ENCODE assay signal across 11 cellular contexts in genomic region chr12:124679533-124680371, GRCh38.
DNase-seq lines count a peak whose midpoint lies in the region; ATAC-seq, FAIRE-seq and TF ChIP-seq lines count a peak whose summit lies in the region.
"Had no signal": no experiment of that assay in that cellular context is flagged by ENCODE, and none has a peak within 500 bp of the region (broad histone marks: within the 10 kb centered on the region; RNA-seq: fewer than 3 reads in every experiment).

No MANE protein-coding gene starts in this region.

- H3K36me3 ChIP-seq in HEK293 (ENCODE audit: control insufficient read depth in 2 of 2, insufficient read depth in 1 of 2, low read length in 2 of 2), result no peaks in the 10 kb centered on the region
- H3K36me3 ChIP-seq in K562 (ENCODE audit: control insufficient read depth, insufficient read depth, low read length), result no peaks in the 10 kb centered on the region
- H3K36me3 ChIP-seq in HepG2 (replicated peaks in 1 of 2; ENCODE audit: control insufficient read depth in 1 of 2, insufficient read depth in 2 of 2, low read length in 2 of 2), result no peaks in the 10 kb centered on the region
- no peaks in the 10 kb centered on the region for H3K36me3 ChIP-seq in subcutaneous abdominal adipose tissue (ENCODE audit: control insufficient read depth in 5 of 5, insufficient read depth in 5 of 5, low read length in 5 of 5)
- no peaks in the 10 kb centered on the region for H3K36me3 ChIP-seq in suprapubic skin

- H3K4me3 ChIP-seq in HEK293 (ENCODE audit: low read depth, low read length) (no peak overlapping the region), K562 (no peak overlapping the region), HepG2 (replicated peaks in 1 of 3; ENCODE audit: insufficient read depth in 1 of 3, low read depth in 2 of 3, low read length in 3 of 3) (peak overlapping the region; percentile 13 to 63 (median 28); a peak in 3 of 6 replicates), subcutaneous abdominal adipose tissue (ENCODE audit: low read depth in 1 of 5, low read length in 5 of 5) (no peak overlapping the region), suprapubic skin (no peak overlapping the region)

- 0 out of 4 replicates have a peak overlapping the region, but pooled peaks of 1 of the 2 experiments have one; percentile 38 for H3K9ac ChIP-seq in K562 (ENCODE audit: insufficient read depth in 1 of 2, low read depth in 2 of 2, low read length in 2 of 2)
- H3K9ac ChIP-seq in HepG2 (ENCODE audit: insufficient read depth, low read depth, low read length), result peak overlapping the region; percentile 32; the same call in 1 of the 2 replicates
- peak overlapping the region in 2 of 5 donors; percentile 8 to 60 for H3K9ac ChIP-seq in subcutaneous abdominal adipose tissue (ENCODE audit: low read length in 5 of 5)

- BruUV-seq in K562 (replicated peaks; lab: Mats Ljungman, UMichigan) (no TSS peak), HepG2 (replicated peaks; lab: Mats Ljungman, UMichigan) (no TSS peak)

- H2AFZ ChIP-seq in K562 (ENCODE audit: low read depth, low read length) (no peak overlapping the region), HepG2 (ENCODE audit: low read length) (peak overlapping the region; percentile 20)

- H3K4me2 ChIP-seq in K562 (ENCODE audit: insufficient read depth, low read length), result no peak overlapping the region
- H3K4me2 ChIP-seq in HepG2 (ENCODE audit: low read depth, low read length), result peak overlapping the region; percentile 81

- no peak overlapping the region for H3K27ac ChIP-seq in HEK293 (ENCODE audit: extremely low read depth, low read depth, low read length)
- H3K27ac ChIP-seq in K562 (ENCODE audit: extremely low read depth, low read depth, low read length), result no peak overlapping the region
- H3K27ac ChIP-seq in HepG2 (ENCODE audit: extremely low read length, insufficient read depth, low read length), result no peak overlapping the region
- peak overlapping the region; percentile 96 for H3K27ac ChIP-seq in subcutaneous abdominal adipose tissue (ENCODE audit: low read depth, low read length)
- no peak overlapping the region for H3K27ac ChIP-seq in suprapubic skin

- CTCF ChIA-PET in HEK293 (lab: Yijun Ruan, JAX), result interaction anchor here (0.6 kb wide), 2 partner anchors 61 to 87 kb away, joined by 3 read pairs; no protein-coding TSS in a partner anchor
- CTCF ChIA-PET in K562 (lab: Yijun Ruan, JAX; ENCODE audit: low intra/inter-chr PET ratio), result interaction anchor here (0.6 to 1.7 kb wide), 2 partner anchors 348 to 1476 kb away, joined by 4 to 5 read pairs; no protein-coding TSS in a partner anchor
- CTCF ChIA-PET in HepG2 (lab: Yijun Ruan, JAX; ENCODE audit: low intra/inter-chr PET ratio, low total read pairs), result no interaction called here

- H3K27me3 ChIP-seq in K562 (ENCODE audit: control insufficient read depth in 2 of 2, insufficient read depth in 2 of 2, low read length in 2 of 2), result peaks cover 0 to 19% of the 10 kb centered on the region in 2 experiments; a peak in 2 of 5 replicates
- H3K27me3 ChIP-seq in HepG2 (ENCODE audit: control insufficient read depth in 1 of 2, insufficient read depth in 2 of 2, low read length in 2 of 2), result peaks cover under 1 to 40% of the 10 kb centered on the region in 2 experiments
- no peaks in the 10 kb centered on the region for H3K27me3 ChIP-seq in subcutaneous abdominal adipose tissue (ENCODE audit: control insufficient read depth in 5 of 5, insufficient read depth in 4 of 5, low read length in 5 of 5)
- H3K27me3 ChIP-seq in suprapubic skin, result no peaks in the 10 kb centered on the region

- no peak for TF ChIP-seq CTCF in HEK293 (tag by site-specific recombination; IDR thresholded peaks at IDR 0.05)
- TF ChIP-seq CTCF in K562 (IDR thresholded peaks at IDR 0.05 in 2 of 3, conservative IDR thresholded peaks at IDR 0.05 in 1 of 3; ENCODE audit: insufficient read depth in 2 of 3, low read depth in 1 of 3, low read length in 3 of 3), result no peak
- TF ChIP-seq CTCF in HepG2 (CRISPR knock-in tag; IDR thresholded peaks at IDR 0.05), result no peak
- TF ChIP-seq CTCF in suprapubic skin (IDR thresholded peaks at IDR 0.05), result no peak

- H4K20me1 ChIP-seq in K562 (replicated peaks; ENCODE audit: control insufficient read depth, insufficient read depth, low read length) (no peaks in the 10 kb centered on the region; the same call in 1 of the 2 replicates), HepG2 (ENCODE audit: insufficient read depth, low read length) (no peaks in the 10 kb centered on the region)

- TF ChIP-seq RAD21 in K562 (CRISPR knock-in tag; conservative IDR thresholded peaks at IDR 0.05 in 1 of 2, IDR thresholded peaks at IDR 0.05 in 1 of 2) (no peak), HepG2 (CRISPR knock-in tag; IDR thresholded peaks at IDR 0.05) (no peak)

- H3K9me1 ChIP-seq in K562 (ENCODE audit: control insufficient read depth, insufficient read depth, low read length), result no peaks in the 10 kb centered on the region

- TF ChIP-seq POLR2A in K562 (conservative IDR thresholded peaks at IDR 0.05) (no peak), HepG2 (IDR thresholded peaks at IDR 0.05; ENCODE audit: insufficient read depth in 1 of 2, low read depth in 2 of 2, low read length in 2 of 2) (no peak), suprapubic skin (IDR thresholded peaks at IDR 0.05) (no peak)

- peak in 1 of 4 experiments; percentile 40 for DNase-seq in K562 (ENCODE audit: extremely low read depth in 1 of 4, low spot score in 3 of 4)
- DNase-seq in HepG2 (ENCODE audit: low spot score), result peak; percentile 51
- no peak for DNase-seq in suprapubic skin (ENCODE audit: low spot score in 2 of 2)
- DNase-seq in activated CD4-positive, alpha-beta T cell treated with anti-CD3 and anti-CD28 coated beads for 1 hour, result no peak
- DNase-seq: activated T-cell treated with anti-CD3 and anti-CD28 coated beads, Interleukin-2, amount 50 U/mL, for 4 hours; DMS53 had no signal

- no peak for TF ChIP-seq EP300 in K562 (IDR thresholded peaks at IDR 0.05; ENCODE audit: low read length)
- no peak for TF ChIP-seq EP300 in HepG2 (IDR thresholded peaks at IDR 0.05; ENCODE audit: low read depth in 2 of 2, low read length in 2 of 2)
- TF ChIP-seq EP300 in HepG2 (CRISPR knock-in tag; IDR thresholded peaks at IDR 0.05; ENCODE audit: borderline replicate concordance), result no peak
- no peak for TF ChIP-seq EP300 in suprapubic skin (IDR thresholded peaks at IDR 0.05)

- 41% methylated on average over 17 of the region's 17 CpGs for WGBS in K562 (ENCODE audit: insufficient coverage, low coverage, missing lambda C conversion rate)
- WGBS in HepG2 (ENCODE audit: low lambda C conversion rate), result 0% methylated on average over 8 of the region's 17 CpGs
- WGBS in suprapubic skin, result 72% methylated on average over 11 of the region's 17 CpGs

- no peaks in the 10 kb centered on the region for H3K4me1 ChIP-seq in HEK293 (ENCODE audit: control insufficient read depth, insufficient read depth, low read length)
- H3K4me1 ChIP-seq in K562 (replicated peaks in 1 of 2; ENCODE audit: control insufficient read depth in 2 of 2, insufficient read depth in 2 of 2, low read length in 2 of 2), result peaks cover 7 to 54% of the 10 kb centered on the region in 2 experiments
- H3K4me1 ChIP-seq in HepG2 (ENCODE audit: insufficient read depth, low read length), result peaks cover 79% of the 10 kb centered on the region
- H3K4me1 ChIP-seq in subcutaneous abdominal adipose tissue (ENCODE audit: control insufficient read depth in 5 of 5, insufficient read depth in 5 of 5, low read length in 5 of 5), result peaks cover 30 to 91% (median 87%) of the 10 kb centered on the region in 5 donors
- H3K4me1 ChIP-seq in suprapubic skin, result peaks cover 61% of the 10 kb centered on the region

- ATAC-seq in K562 (no peak), HepG2 (peak; percentile 78), GM19467 (IDR thresholded peaks at IDR 0.05; ENCODE audit: unreplicated experiment) (no peak), HG02870 (IDR thresholded peaks at IDR 0.05; ENCODE audit: unreplicated experiment) (no peak)
- ATAC-seq: activated T-cell treated with anti-CD3 and anti-CD28 coated beads, Interleukin-2, amount 50 U/mL, for 4 hours had no signal

- in situ Hi-C loops in K562 (cut with MboI), result no loop called here
- in situ Hi-C loops in HepG2 (cut with HindIII; ENCODE audit: extremely low pct_ligation_motif_present, low pct_unique_long_range_greater_than_20kb), result no loop called here

- H3K79me2 ChIP-seq in K562 (ENCODE audit: control insufficient read depth, insufficient read depth, low read length), result no peaks in the 10 kb centered on the region
- no peaks in the 10 kb centered on the region for H3K79me2 ChIP-seq in HepG2 (ENCODE audit: insufficient read depth, low read length)

- intact Hi-C loops in K562 (cut with micrococcal nuclease) (loop anchor here (2.0 to 10.0 kb wide), 4 partner anchors 71 to 355 kb away; no protein-coding TSS in a partner anchor), HepG2 (cut with micrococcal nuclease; ENCODE audit: unreplicated experiment) (loop anchor here (2.0 kb wide), 1 partner anchor 113 kb away; the partner anchor contains the start of gene NCOR2)

- POLR2A ChIA-PET in HEK293 (lab: Yijun Ruan, JAX) (no interaction called here), K562 (lab: Yijun Ruan, JAX) (interaction anchor here (0.6 to 0.7 kb wide), 2 partner anchors 13 to 255 kb away, joined by 3 read pairs; no protein-coding TSS in a partner anchor), HepG2 (lab: Yijun Ruan, JAX) (no interaction called here)

- FAIRE-seq in K562 (lab: Jason Lieb, UNC) (no peak), HepG2 (lab: Jason Lieb, UNC) (no peak)
- FAIRE-seq: H54 had no signal

- no peaks in the 10 kb centered on the region for H3K9me3 ChIP-seq in HEK293 (ENCODE audit: control insufficient read depth, insufficient read depth, low read depth, low read length)
- no peaks in the 10 kb centered on the region for H3K9me3 ChIP-seq in K562 (replicated peaks; ENCODE audit: control insufficient read depth, insufficient read depth, low read depth, low read length)
- no peaks in the 10 kb centered on the region for H3K9me3 ChIP-seq in HepG2 (ENCODE audit: low read length)
- H3K9me3 ChIP-seq in subcutaneous abdominal adipose tissue (ENCODE audit: control insufficient read depth in 5 of 5, low read length in 5 of 5), result no peaks in the 10 kb centered on the region
- H3K9me3 ChIP-seq in suprapubic skin, result no peaks in the 10 kb centered on the region

TF ChIP-seq in HEK293, 187 proteins besides CTCF, POLR2A, EP300 and RAD21:
- TF ChIP-seq SCRT1 (tag by site-specific recombination; IDR thresholded peaks at IDR 0.05; ENCODE audit: borderline replicate concordance) (no peak), ZNF548 (tag by site-specific recombination; IDR thresholded peaks at IDR 0.05) (peak; percentile 36; the same call in 1 of the 2 replicates)

TF ChIP-seq in K562, 482 proteins besides CTCF, POLR2A, EP300 and RAD21 (continues in another document):
- TF ChIP-seq TAF1 (IDR thresholded peaks at IDR 0.05; ENCODE audit: control insufficient read depth, extremely low read depth, insufficient read depth, low read length, severe bottlenecking) (no peak), ARID1B (IDR thresholded peaks at IDR 0.05) (peak; percentile 19; the same call in 1 of the 2 replicates)

TF ChIP-seq in HepG2, 621 proteins besides CTCF, POLR2A, EP300 and RAD21 (continues in another document):
- TF ChIP-seq RBM39 (IDR thresholded peaks at IDR 0.05; ENCODE audit: low read depth, low read length, poor library complexity, severe bottlenecking) (no peak), NFE2 (CRISPR knock-in tag; IDR thresholded peaks at IDR 0.05) (peak; percentile 20; the same call in 1 of the 2 replicates)

Comparison
In these comparisons a context has a peak if more than half of its experiments do, and no peak if none do; other contexts are left out.
1. H3K4me3 ChIP-seq: peak in HepG2 (3 of 3); none in HEK293 (single experiment), K562 (single experiment), subcutaneous abdominal adipose tissue (0 of 5) and suprapubic skin (single experiment).